ENCODE assay signal across 13 cellular contexts in the genomic region with DNA sequence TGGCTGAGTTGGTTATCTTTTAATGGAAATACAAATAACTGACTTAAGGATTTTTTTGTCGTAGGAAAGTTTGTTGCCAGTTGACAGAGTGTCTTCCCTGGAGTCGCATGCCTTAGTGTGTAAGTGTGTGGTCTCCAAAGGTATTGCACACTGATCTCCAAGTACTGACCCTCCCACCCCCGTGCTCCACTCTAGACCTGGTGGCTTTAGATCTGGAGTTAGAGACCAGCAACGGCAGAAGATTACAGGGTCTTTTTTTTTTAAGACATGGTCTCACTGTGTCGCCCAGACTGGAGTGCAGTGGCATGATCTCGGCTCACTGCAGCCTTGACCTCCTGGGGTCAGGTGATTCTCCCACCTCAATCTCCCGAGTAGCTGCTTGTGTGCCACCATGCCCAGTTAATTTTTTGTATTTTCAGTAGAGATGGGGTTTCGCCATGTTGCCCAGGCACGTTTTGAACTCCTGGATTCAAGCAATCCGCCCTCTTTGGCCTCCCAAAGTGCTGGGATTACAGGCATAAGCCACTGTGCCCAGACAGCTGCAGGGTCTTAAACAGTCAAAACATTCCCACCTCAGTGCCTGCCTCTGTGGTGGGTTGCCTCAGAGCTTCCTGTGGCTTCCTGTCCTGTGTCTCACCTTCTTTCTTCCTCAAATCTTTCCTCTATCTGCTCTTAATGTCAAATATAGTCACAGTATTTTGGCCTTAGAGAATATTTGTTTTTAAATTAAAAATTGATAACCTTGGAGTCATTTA. TPM values are rescaled to one million over a fixed set of nuclear protein-coding genes. Genes with fewer than 3 reads are reported as not detected.
DNase-seq lines count a peak whose midpoint lies in the region; ATAC-seq, FAIRE-seq and TF ChIP-seq lines count a peak whose summit lies in the region.
"Had no signal": no experiment of that assay in that cellular context is flagged by ENCODE, and none has a peak within 500 bp of the region (broad histone marks: within the 10 kb centered on the region; RNA-seq: fewer than 3 reads in every experiment).

No MANE protein-coding gene starts in this region.

- intact Hi-C loops in left colon (cut with DNase I, micrococcal nuclease), result no loop called here

- TF ChIP-seq CTCF in WERI-Rb-1 (IDR thresholded peaks at IDR 0.05; ENCODE audit: low read depth, low read length) (no peak), D721Med (IDR thresholded peaks at IDR 0.05; ENCODE audit: insufficient read depth, missing control alignments) (no peak)

- H3K9me3 Mint-ChIP-seq in CD8-positive, alpha-beta memory T cell, result no peaks in the 10 kb centered on the region

- H3K9me3 ChIP-seq in BLaER1 treated with 17β-estradiol and CSF1 and Interleukin-3, amounts not matched to agents 10 nM and 100 nM (replicated peaks in 1 of 11), result no peaks in the 10 kb centered on the region
- no peaks in the 10 kb centered on the region for H3K9me3 ChIP-seq in CD8-positive, alpha-beta memory T cell (ENCODE audit: low read length)
- no peaks in the 10 kb centered on the region for H3K9me3 ChIP-seq in WERI-Rb-1 (ENCODE audit: severe bottlenecking)

- no peaks in the 10 kb centered on the region for H3K27me3 Mint-ChIP-seq in CD8-positive, alpha-beta memory T cell

- ATAC-seq in left lobe of liver, result peak; percentile 10
- ATAC-seq in left colon, result no peak
- ATAC-seq: HCT116 had no signal

- no peak overlapping the region for H3K4me3 ChIP-seq in BLaER1 treated with 17β-estradiol and CSF1 and Interleukin-3, amounts not matched to agents 10 nM and 100 nM
- no peak overlapping the region for H3K4me3 ChIP-seq in CD8-positive, alpha-beta memory T cell (ENCODE audit: low read length)
- peak overlapping the region; percentile 26 for H3K4me3 ChIP-seq in WERI-Rb-1 (ENCODE audit: low read depth, low read length)

- no peak for FAIRE-seq in D721Med (lab: Jason Lieb, UNC)

- peak overlapping the region in 4 of 11 experiments; percentile 18 to 61 (median 33); a peak in 4 of 22 replicates for H3K9ac ChIP-seq in BLaER1 treated with 17β-estradiol and CSF1 and Interleukin-3, amounts not matched to agents 10 nM and 100 nM

- peak overlapping the region; percentile 55 to 85 (median 73) for H3K4me2 ChIP-seq in BLaER1 treated with 17β-estradiol and CSF1 and Interleukin-3, amounts not matched to agents 10 nM and 100 nM

- CTCF ChIA-PET in CD8-positive, alpha-beta memory T cell (lab: Charles Lee), result interaction anchor here (1.2 kb wide), 1 partner anchor 11 kb away, joined by 3 read pairs; no protein-coding TSS in a partner anchor

- H3K4me1 Mint-ChIP-seq in CD8-positive, alpha-beta memory T cell, result peaks cover 74 to 93% (median 92%) of the 10 kb centered on the region in 3 donors

- POLR2A ChIA-PET in CD8-positive, alpha-beta memory T cell (lab: Charles Lee), result no interaction called here

- peaks cover 99 to 100% (median 100%) of the 10 kb centered on the region in 11 experiments for H4K20me1 ChIP-seq in BLaER1 treated with 17β-estradiol and CSF1 and Interleukin-3, amounts not matched to agents 10 nM and 100 nM

- peak overlapping the region; percentile 57 to 81 (median 66) for H3K4me3 Mint-ChIP-seq in CD8-positive, alpha-beta memory T cell

- DNase-seq in CD8-positive, alpha-beta memory T cell, result peak in 1 of 5 donors; percentile 19
- peak; percentile 76 for DNase-seq in WERI-Rb-1
- peak; percentile 33 for DNase-seq in left lobe of liver (ENCODE audit: low spot score)
- DNase-seq in ecto neural progenitor cell (ENCODE audit: low spot score), result no peak
- DNase-seq in D721Med (ENCODE audit: insufficient read length, low spot score), result no peak
- no peak for DNase-seq in left colon
- no peak for DNase-seq in DMS114 treated with DMSO at 0.1 percent for 48 hours (lab: John Stamatoyannopoulos, UW; ENCODE audit: unreplicated experiment)
- DNase-seq: NCI-H146, NCI-H774, retina had no signal

- no peaks in the 10 kb centered on the region for H3K27me3 ChIP-seq in BLaER1 treated with 17β-estradiol and CSF1 and Interleukin-3, amounts not matched to agents 10 nM and 100 nM
- no peaks in the 10 kb centered on the region for H3K27me3 ChIP-seq in CD8-positive, alpha-beta memory T cell (ENCODE audit: insufficient read depth, low read length, poor library complexity, severe bottlenecking)
- H3K27me3 ChIP-seq in WERI-Rb-1 (ENCODE audit: insufficient read depth, low read depth, severe bottlenecking), result no peaks in the 10 kb centered on the region

- H3K27ac ChIP-seq in BLaER1 treated with 17β-estradiol and CSF1 and Interleukin-3, amounts not matched to agents 10 nM and 100 nM, result peak overlapping the region in 5 of 11 experiments; percentile 7 to 26 (median 20); a peak in 4 of 22 replicates
- peak overlapping the region; percentile 52 for H3K27ac ChIP-seq in CD8-positive, alpha-beta memory T cell (ENCODE audit: low read depth, low read length)
- peak overlapping the region; percentile 74 for H3K27ac ChIP-seq in WERI-Rb-1
- H3K27ac ChIP-seq: VCaP had no signal

- H3K36me3 Mint-ChIP-seq in CD8-positive, alpha-beta memory T cell, result peaks cover 0 to 19% (median 2%) of the 10 kb centered on the region in 3 donors

- H3K4me1 ChIP-seq in BLaER1 treated with 17β-estradiol and CSF1 and Interleukin-3, amounts not matched to agents 10 nM and 100 nM, result peaks cover 44 to 92% (median 68%) of the 10 kb centered on the region in 10 experiments
- peaks cover 85% of the 10 kb centered on the region for H3K4me1 ChIP-seq in CD8-positive, alpha-beta memory T cell (ENCODE audit: insufficient read depth, low read length)

- H3K36me3 ChIP-seq in BLaER1 treated with 17β-estradiol and CSF1 and Interleukin-3, amounts not matched to agents 10 nM and 100 nM, result peaks cover 0 to 14% (median 0%) of the 10 kb centered on the region in 11 experiments; a peak in 2 of 22 replicates
- H3K36me3 ChIP-seq in CD8-positive, alpha-beta memory T cell (ENCODE audit: insufficient read depth, low read length), result no peaks in the 10 kb centered on the region
- 0 out of 2 replicates have a peak, but pooled peaks cover 1% of the 10 kb centered on the region for H3K36me3 ChIP-seq in WERI-Rb-1

- peak overlapping the region; percentile 72 to 92 (median 86) for H3K27ac Mint-ChIP-seq in CD8-positive, alpha-beta memory T cell

RNA-seq across cellular contexts. Expression of a gene that starts 6.9 kb away (rescaled TPM):
- total RNA-seq in CD8-positive, alpha-beta memory T cell, result 10 to 100 TPM; 50.0 to 54.7 TPM
- polyA plus RNA-seq in CD8-positive, alpha-beta memory T cell, result 45.1 TPM
- total RNA-seq in left lobe of liver (21.2 TPM), left colon (10 to 100 TPM; 63.6 to 69.4 TPM)

Comparison
In these comparisons a context has a peak if more than half of its experiments do, and no peak if none do; other contexts are left out.
1. DNase-seq: peak in WERI-Rb-1 (single experiment) and left lobe of liver (single experiment); none in ecto neural progenitor cell (single experiment), D721Med (single experiment), left colon (0 of 2) and DMS114 treated with DMSO at 0.1 percent for 48 hours (single experiment).